ENCODE assay signal across 8 cellular contexts in the genomic region with DNA sequence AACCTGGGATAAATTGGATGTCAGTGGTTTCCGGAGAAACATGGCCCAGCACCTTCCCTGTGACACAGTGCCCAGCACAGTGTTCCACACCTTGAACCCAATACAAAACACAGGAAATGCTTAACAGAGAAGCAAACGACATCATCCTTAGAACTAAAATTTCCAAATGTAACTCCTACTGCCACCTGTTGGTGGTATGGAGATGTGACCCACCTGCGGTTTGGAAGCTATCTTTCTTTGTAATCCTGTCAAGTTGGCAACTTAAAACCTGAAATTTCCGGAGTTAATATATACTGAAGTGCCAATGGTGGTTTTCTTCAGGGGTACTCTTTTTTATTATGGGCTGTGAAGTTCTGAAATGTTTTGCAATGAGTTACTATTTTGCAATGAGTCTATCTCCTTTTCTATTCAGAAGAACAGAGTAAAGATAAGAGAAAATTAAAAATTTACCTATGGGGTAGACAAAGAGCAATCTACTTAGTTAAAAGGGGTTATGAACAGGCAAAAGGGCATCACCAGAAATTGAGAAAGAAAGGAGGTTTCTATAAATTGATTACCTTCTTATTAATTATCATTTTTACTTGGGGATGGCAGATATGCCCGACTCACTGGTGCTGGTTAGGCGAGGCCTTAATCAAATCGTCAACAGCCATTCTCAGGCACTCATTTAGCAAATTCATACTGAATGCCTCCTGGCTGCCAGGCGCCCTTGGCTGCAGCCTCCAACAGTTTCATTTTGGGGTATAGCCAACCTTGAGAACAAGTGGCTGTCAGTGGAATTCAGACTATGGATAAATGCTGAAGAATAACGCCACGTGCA.
DNase-seq lines count a peak whose midpoint lies in the region; ATAC-seq and TF ChIP-seq lines count a peak whose summit lies in the region.

No MANE protein-coding gene starts in this region.

- TF ChIP-seq CTCF in AG04449 (IDR thresholded peaks at IDR 0.05; ENCODE audit: insufficient read depth, low read length, missing control alignments): peak; percentile 5
- TF ChIP-seq CTCF in GM12875 (IDR thresholded peaks at IDR 0.05; ENCODE audit: borderline replicate concordance, insufficient read depth, low read depth, low read length): peak; percentile 61
- peak; percentile 64 for TF ChIP-seq CTCF in epithelial cell of proximal tubule (conservative IDR thresholded peaks at IDR 0.05; ENCODE audit: low read depth, low read length)
- no peak for TF ChIP-seq CTCF in foreskin keratinocyte (conservative IDR thresholded peaks at IDR 0.05)

- POLR2A ChIA-PET in AG04449 (lab: Yijun Ruan, JAX): no interaction called here

- ATAC-seq in sciatic nerve: peak; percentile 51
- no peak for ATAC-seq in foreskin keratinocyte

- no peaks in the 10 kb centered on the region for H3K4me1 ChIP-seq in foreskin keratinocyte

- H3K4me3 ChIP-seq in AG04449 (ENCODE audit: low read depth, low read length) (no peak overlapping the region), GM12875 (ENCODE audit: low read depth, low read length) (no peak overlapping the region), epithelial cell of proximal tubule (ENCODE audit: low read depth, low read length) (no peak overlapping the region)

- CTCF ChIA-PET in AG04449 (lab: Yijun Ruan, JAX): no interaction called here

- no peak for DNase-seq in AG04449 (ENCODE audit: low read depth, low spot score)
- DNase-seq in NCI-H69 (lab: John Stamatoyannopoulos, UW): peak; percentile 6
- peak; percentile 4 for DNase-seq in epithelial cell of proximal tubule (ENCODE audit: low read depth)
- DNase-seq in sciatic nerve (ENCODE audit: low spot score): no peak
- no peak for DNase-seq in KG1 (lab: John Stamatoyannopoulos, UW)
- no peak for DNase-seq in GOT3 (lab: John Stamatoyannopoulos, UW)
- DNase-seq in foreskin keratinocyte: no peak

- no peaks in the 10 kb centered on the region for H3K27me3 ChIP-seq in foreskin keratinocyte

- H3K27ac ChIP-seq in foreskin keratinocyte: no peak overlapping the region

- intact Hi-C loops in sciatic nerve (cut with DNase I): loop anchor here (10.0 kb wide), 1 partner anchor 1424 kb away; no protein-coding TSS in a partner anchor

Comparison
In these comparisons a context has a peak if more than half of its experiments do, and no peak if none do; other contexts are left out.
1. DNase-seq: peak in NCI-H69 (single experiment) and epithelial cell of proximal tubule (single experiment); none in AG04449 (single experiment), sciatic nerve (single experiment), KG1 (single experiment), GOT3 (single experiment) and foreskin keratinocyte (0 of 2).